ENCODE assay signal across 2 cellular contexts in the genomic region with DNA sequence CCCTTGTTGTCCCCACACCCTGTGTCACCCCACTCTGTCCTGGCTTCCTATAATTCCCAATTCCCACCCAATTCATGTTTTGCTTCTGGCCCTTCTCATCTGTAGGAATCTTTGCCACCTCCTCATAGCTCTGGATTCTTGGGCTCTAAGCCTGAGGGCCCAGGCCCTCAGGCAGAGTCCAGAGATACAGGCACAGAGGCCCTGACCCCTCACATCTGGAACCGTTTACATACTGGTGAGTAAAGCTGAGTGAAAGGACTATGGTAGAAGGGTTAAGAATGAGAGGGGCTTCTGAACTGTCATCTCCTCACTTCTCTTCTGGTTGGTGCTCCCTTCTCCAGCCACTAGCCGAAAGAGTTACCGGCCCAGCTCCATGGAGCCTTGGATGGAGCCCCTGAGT.
TF ChIP-seq lines count a peak whose summit lies in the region.

No MANE protein-coding gene starts in this region.

TF ChIP-seq in HepG2, 621 proteins besides CTCF, POLR2A, EP300 and RAD21:
- TF ChIP-seq HOXA9 (CRISPR knock-in tag; IDR thresholded peaks at IDR 0.05; ENCODE audit: borderline replicate concordance) (no peak), ZBTB20 (CRISPR knock-in tag; IDR thresholded peaks at IDR 0.05; ENCODE audit: borderline replicate concordance, low read depth) (no peak), POLR2G (IDR thresholded peaks at IDR 0.05; ENCODE audit: low read depth, low read length) (0 out of 2 replicates have a peak, but pooled peaks have one; percentile 17), TBX3 (IDR thresholded peaks at IDR 0.05; ENCODE audit: borderline replicate concordance) (no peak), NFE2 (CRISPR knock-in tag; IDR thresholded peaks at IDR 0.05) (no peak)

TF ChIP-seq in WTC11, 78 proteins besides CTCF, POLR2A, EP300 and RAD21:
- TF ChIP-seq NR1H2 (CRISPR knock-in tag; IDR thresholded peaks at IDR 0.05), result no peak
- TF ChIP-seq MYBL2 (CRISPR knock-in tag; IDR thresholded peaks at IDR 0.05), result no peak
- no peak for TF ChIP-seq PRDM15 (CRISPR knock-in tag; IDR thresholded peaks at IDR 0.05)
- TF ChIP-seq NR3C1 (CRISPR knock-in tag; conservative IDR thresholded peaks at IDR 0.05; ENCODE audit: low read depth), result no peak
- TF ChIP-seq ATF3 (CRISPR knock-in tag; conservative IDR thresholded peaks at IDR 0.05), result no peak
- TF ChIP-seq, protein P1, sequence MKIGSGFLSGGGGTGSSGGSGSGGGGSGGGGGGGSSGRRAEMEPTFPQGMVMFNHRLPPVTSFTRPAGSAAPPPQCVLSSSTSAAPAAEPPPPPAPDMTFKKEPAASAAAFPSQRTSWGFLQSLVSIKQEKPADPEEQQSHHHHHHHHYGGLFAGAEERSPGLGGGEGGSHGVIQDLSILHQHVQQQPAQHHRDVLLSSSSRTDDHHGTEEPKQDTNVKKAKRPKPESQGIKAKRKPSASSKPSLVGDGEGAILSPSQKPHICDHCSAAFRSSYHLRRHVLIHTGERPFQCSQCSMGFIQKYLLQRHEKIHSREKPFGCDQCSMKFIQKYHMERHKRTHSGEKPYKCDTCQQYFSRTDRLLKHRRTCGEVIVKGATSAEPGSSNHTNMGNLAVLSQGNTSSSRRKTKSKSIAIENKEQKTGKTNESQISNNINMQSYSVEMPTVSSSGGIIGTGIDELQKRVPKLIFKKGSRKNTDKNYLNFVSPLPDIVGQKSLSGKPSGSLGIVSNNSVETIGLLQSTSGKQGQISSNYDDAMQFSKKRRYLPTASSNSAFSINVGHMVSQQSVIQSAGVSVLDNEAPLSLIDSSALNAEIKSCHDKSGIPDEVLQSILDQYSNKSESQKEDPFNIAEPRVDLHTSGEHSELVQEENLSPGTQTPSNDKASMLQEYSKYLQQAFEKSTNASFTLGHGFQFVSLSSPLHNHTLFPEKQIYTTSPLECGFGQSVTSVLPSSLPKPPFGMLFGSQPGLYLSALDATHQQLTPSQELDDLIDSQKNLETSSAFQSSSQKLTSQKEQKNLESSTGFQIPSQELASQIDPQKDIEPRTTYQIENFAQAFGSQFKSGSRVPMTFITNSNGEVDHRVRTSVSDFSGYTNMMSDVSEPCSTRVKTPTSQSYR (CRISPR knock-in tag; IDR thresholded peaks at IDR 0.05), result no peak
- TF ChIP-seq ZNF425 (CRISPR knock-in tag; conservative IDR thresholded peaks at IDR 0.05), result no peak
- TF ChIP-seq FOXJ3 (CRISPR knock-in tag; IDR thresholded peaks at IDR 0.05; ENCODE audit: borderline replicate concordance), result no peak
- TF ChIP-seq E2F5 (CRISPR knock-in tag; IDR thresholded peaks at IDR 0.05), result no peak
TF ChIP-seq in WTC11: peak in this region for 0.
